8 cellular contexts compared by ENCODE assay signal in the genomic region with DNA sequence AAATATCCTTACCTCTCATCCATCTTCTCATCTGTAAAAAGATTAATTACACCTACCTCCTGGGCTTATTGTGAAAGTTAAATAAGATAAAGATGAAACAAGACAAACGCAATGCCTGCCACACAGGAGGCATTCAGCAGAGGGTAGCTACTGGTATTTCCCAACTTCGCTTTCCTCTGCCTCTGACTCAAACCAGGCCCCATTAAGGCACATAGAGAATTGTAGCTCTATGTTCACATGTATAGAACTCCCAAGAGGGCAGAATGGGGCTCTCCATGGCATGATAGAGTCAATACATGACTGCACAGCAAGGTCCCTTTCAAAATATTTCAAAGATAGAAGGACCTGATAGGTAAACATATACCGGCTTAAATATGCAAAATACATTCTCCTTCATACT. TPM values are rescaled to one million over a fixed set of nuclear protein-coding genes. Genes with fewer than 3 reads are reported as not detected.
DNase-seq lines count a peak whose midpoint lies in the region; ATAC-seq and TF ChIP-seq lines count a peak whose summit lies in the region.

No MANE protein-coding gene starts in this region.

- peak overlapping the region; percentile 87 for H3K4me2 ChIP-seq in parathyroid adenoma (ENCODE audit: low read length)

- peak; percentile 10 for DNase-seq in NCI-H345 (lab: John Stamatoyannopoulos, UW)
- no peak for DNase-seq in NCI-H345 treated with DMSO at 0.1 percent for 48 hours (lab: John Stamatoyannopoulos, UW; ENCODE audit: unreplicated experiment)
- peak; percentile 18 for DNase-seq in KBM-7
- no peak for DNase-seq in ascending aorta (ENCODE audit: low spot score in 2 of 2)
- DNase-seq in HPDE6-E6E7 (ENCODE audit: extremely low spot score), result no peak
- DNase-seq in T1000 (lab: John Stamatoyannopoulos, UW), result no peak

- H3K9ac ChIP-seq in parathyroid adenoma, result no peak overlapping the region

- H3K4me3 ChIP-seq in ascending aorta (peak overlapping the region in 1 of 2 donors; percentile 93), parathyroid adenoma (ENCODE audit: low read depth, low read length) (peak overlapping the region; percentile 9)

- H3K9me3 ChIP-seq in ascending aorta (no peaks in the 10 kb centered on the region), parathyroid adenoma (ENCODE audit: control insufficient read depth, low read length) (no peaks in the 10 kb centered on the region)

- intact Hi-C loops in ascending aorta (cut with DNase I), result loop anchor here (2.0 to 5.0 kb wide), 3 partner anchors 15 to 91 kb away; partner anchors contain the start of genes TMOD2 and TMOD3

- ATAC-seq in GM21526 (IDR thresholded peaks at IDR 0.05; ENCODE audit: low FRiP score, unreplicated experiment), result no peak

- in situ Hi-C loops in KBM-7 (cut with MboI; ENCODE audit: low pct_unique_long_range_greater_than_20kb, low sequenced_read_pairs), result no loop called here

- no peak for TF ChIP-seq CTCF in ascending aorta (IDR thresholded peaks at IDR 0.05)
- TF ChIP-seq CTCF in parathyroid adenoma (IDR thresholded peaks at IDR 0.05), result no peak

- H3K36me3 ChIP-seq in ascending aorta (no peaks in the 10 kb centered on the region), parathyroid adenoma (ENCODE audit: control insufficient read depth, insufficient read depth, low read length) (no peaks in the 10 kb centered on the region)

- no peak overlapping the region for H2AFZ ChIP-seq in parathyroid adenoma

- H3K27me3 ChIP-seq in ascending aorta (no peaks in the 10 kb centered on the region), parathyroid adenoma (ENCODE audit: control insufficient read depth, insufficient read depth, low read length) (no peaks in the 10 kb centered on the region)

- no peaks in the 10 kb centered on the region for H3K79me2 ChIP-seq in parathyroid adenoma

- H3K27ac ChIP-seq in ascending aorta, result peak overlapping the region; percentile 76 to 82
- peak overlapping the region; percentile 49 for H3K27ac ChIP-seq in parathyroid adenoma

- H3K4me1 ChIP-seq in ascending aorta (peaks cover 0 to 4% of the 10 kb centered on the region in 2 donors), parathyroid adenoma (no peaks in the 10 kb centered on the region)

RNA-seq across cellular contexts. Expression of gene LYSMD2, which starts 1.4 kb away (rescaled TPM):
- 45.3 TPM for total RNA-seq in ascending aorta

RNA-seq across cellular contexts. Expression of gene TMOD2, which starts 15.3 kb away (rescaled TPM):
- total RNA-seq in ascending aorta, result 7.0 TPM

RNA-seq across cellular contexts. Expression of gene SCG3, which starts 54.8 kb away (rescaled TPM):
- total RNA-seq in ascending aorta, result not detected

Comparison
In these comparisons a context has a peak if more than half of its experiments do, and no peak if none do; other contexts are left out.
1. DNase-seq: peak in NCI-H345 (single experiment) and KBM-7 (single experiment); none in NCI-H345 treated with DMSO at 0.1 percent for 48 hours (single experiment), ascending aorta (0 of 2), HPDE6-E6E7 (single experiment) and T1000 (single experiment).